Comparison of ENCODE assay signal across 1 cellular context in the genomic region with DNA sequence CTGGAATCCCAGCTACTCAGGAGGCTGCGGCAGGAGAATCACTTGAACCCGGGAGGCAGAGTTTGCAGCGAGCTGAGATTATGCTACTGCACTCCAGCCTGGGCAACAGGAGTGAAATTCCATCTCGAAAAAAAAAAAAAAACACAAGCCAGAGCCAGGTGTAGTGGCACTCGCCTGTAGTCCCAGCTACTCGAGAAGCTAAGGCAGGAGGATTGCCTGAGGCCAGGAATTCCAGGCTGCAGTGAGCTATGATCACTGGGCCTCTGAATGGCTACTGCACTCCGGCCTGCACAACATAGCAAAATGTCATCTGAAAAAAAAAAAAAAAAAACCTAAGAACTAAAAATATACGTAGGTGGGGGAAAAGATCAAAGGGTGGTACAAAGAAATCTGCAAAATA.
TF ChIP-seq lines count a peak whose summit lies in the region.

No MANE protein-coding gene starts in this region.

TF ChIP-seq in GM23338, 12 proteins besides CTCF, POLR2A, EP300 and RAD21 (continued from another document):
- TF ChIP-seq REST (IDR thresholded peaks at IDR 0.05; ENCODE audit: unreplicated experiment) (no peak), STAT1 (IDR thresholded peaks at IDR 0.05; ENCODE audit: unreplicated experiment) (no peak), ZNF331 (CRISPR knock-in tag; IDR thresholded peaks at IDR 0.05; ENCODE audit: low read depth) (no peak), EZH2phosphoT487 (IDR thresholded peaks at IDR 0.05; ENCODE audit: unreplicated experiment) (no peak), ZNF114 (CRISPR knock-in tag; IDR thresholded peaks at IDR 0.05) (no peak), POLR2AphosphoS5 (IDR thresholded peaks at IDR 0.05; ENCODE audit: low read depth) (no peak), JUNB (IDR thresholded peaks at IDR 0.05; ENCODE audit: unreplicated experiment) (no peak)
- TF ChIP-seq, protein P1, sequence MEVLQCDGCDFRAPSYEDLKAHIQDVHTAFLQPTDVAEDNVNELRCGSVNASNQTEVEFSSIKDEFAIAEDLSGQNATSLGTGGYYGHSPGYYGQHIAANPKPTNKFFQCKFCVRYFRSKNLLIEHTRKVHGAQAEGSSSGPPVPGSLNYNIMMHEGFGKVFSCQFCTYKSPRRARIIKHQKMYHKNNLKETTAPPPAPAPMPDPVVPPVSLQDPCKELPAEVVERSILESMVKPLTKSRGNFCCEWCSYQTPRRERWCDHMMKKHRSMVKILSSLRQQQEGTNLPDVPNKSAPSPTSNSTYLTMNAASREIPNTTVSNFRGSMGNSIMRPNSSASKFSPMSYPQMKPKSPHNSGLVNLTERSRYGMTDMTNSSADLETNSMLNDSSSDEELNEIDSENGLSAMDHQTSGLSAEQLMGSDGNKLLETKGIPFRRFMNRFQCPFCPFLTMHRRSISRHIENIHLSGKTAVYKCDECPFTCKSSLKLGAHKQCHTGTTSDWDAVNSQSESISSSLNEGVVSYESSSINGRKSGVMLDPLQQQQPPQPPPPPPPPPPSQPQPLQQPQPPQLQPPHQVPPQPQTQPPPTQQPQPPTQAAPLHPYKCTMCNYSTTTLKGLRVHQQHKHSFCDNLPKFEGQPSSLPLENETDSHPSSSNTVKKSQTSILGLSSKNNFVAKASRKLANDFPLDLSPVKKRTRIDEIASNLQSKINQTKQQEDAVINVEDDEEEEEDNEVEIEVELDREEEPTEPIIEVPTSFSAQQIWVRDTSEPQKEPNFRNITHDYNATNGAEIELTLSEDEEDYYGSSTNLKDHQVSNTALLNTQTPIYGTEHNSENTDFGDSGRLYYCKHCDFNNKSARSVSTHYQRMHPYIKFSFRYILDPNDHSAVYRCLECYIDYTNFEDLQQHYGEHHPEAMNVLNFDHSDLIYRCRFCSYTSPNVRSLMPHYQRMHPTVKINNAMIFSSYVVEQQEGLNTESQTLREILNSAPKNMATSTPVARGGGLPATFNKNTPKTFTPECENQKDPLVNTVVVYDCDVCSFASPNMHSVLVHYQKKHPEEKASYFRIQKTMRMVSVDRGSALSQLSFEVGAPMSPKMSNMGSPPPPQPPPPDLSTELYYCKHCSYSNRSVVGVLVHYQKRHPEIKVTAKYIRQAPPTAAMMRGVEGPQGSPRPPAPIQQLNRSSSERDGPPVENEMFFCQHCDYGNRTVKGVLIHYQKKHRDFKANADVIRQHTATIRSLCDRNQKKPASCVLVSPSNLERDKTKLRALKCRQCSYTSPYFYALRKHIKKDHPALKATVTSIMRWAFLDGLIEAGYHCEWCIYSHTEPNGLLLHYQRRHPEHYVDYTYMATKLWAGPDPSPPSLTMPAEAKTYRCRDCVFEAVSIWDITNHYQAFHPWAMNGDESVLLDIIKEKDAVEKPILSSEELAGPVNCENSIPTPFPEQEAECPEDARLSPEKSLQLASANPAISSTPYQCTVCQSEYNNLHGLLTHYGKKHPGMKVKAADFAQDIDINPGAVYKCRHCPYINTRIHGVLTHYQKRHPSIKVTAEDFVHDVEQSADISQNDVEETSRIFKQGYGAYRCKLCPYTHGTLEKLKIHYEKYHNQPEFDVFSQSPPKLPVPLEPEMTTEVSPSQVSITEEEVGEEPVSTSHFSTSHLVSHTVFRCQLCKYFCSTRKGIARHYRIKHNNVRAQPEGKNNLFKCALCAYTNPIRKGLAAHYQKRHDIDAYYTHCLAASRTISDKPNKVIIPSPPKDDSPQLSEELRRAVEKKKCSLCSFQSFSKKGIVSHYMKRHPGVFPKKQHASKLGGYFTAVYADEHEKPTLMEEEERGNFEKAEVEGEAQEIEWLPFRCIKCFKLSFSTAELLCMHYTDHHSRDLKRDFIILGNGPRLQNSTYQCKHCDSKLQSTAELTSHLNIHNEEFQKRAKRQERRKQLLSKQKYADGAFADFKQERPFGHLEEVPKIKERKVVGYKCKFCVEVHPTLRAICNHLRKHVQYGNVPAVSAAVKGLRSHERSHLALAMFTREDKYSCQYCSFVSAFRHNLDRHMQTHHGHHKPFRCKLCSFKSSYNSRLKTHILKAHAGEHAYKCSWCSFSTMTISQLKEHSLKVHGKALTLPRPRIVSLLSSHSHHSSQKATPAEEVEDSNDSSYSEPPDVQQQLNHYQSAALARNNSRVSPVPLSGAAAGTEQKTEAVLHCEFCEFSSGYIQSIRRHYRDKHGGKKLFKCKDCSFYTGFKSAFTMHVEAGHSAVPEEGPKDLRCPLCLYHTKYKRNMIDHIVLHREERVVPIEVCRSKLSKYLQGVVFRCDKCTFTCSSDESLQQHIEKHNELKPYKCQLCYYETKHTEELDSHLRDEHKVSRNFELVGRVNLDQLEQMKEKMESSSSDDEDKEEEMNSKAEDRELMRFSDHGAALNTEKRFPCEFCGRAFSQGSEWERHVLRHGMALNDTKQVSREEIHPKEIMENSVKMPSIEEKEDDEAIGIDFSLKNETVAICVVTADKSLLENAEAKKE (CRISPR knock-in tag; IDR thresholded peaks at IDR 0.05): no peak
